Comparison of ENCODE assay signal across 8 cellular contexts in the genomic region with DNA sequence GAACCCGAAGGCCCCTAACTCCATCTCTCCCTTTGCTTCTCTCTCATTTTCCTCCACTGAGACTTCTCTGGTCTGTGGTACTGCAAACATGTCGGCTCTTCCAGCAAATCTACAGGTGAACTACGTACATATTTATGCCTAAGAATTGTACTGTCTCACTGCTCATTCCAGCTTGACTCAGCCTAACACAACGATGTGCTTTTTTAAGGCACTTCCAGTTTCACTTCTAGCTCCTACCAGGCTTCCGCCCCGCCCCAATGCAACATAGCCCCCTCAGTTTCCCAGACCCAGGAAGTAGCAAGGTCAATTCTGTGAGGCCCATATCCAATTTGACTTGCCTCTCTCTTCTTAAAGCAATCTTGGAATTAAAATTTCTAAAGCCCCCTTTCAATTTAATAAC.
A peak's percentile ranks its signal among the peaks of the same experiment; 100 is the strongest.
DNase-seq lines count a peak whose midpoint lies in the region; ATAC-seq, FAIRE-seq and TF ChIP-seq lines count a peak whose summit lies in the region.

No MANE protein-coding gene starts in this region.

- peak overlapping the region; percentile 41 to 48 for H3K9ac ChIP-seq in colonic mucosa (ENCODE audit: low read depth in 2 of 2, low read length in 2 of 2)

- intact Hi-C loops in colonic mucosa (cut with DNase I) = no loop called here

- ATAC-seq in HG03460 (IDR thresholded peaks at IDR 0.05; ENCODE audit: unreplicated experiment) (peak; percentile 87), WTC11 (no peak)
- peak; percentile 99 for ATAC-seq in stimulated activated naive CD8-positive, alpha-beta T cell treated with anti-CD3 and anti-CD28 coated beads, Interleukin-15, amount 100 ng/mL, for 72 hours

- no peaks in the 10 kb centered on the region for H3K9me3 ChIP-seq in colonic mucosa

- POLR2A ChIA-PET in WTC11 (lab: Charles Lee) = interaction anchor here (0.6 kb wide), 1 partner anchor 111 kb away, joined by 3 read pairs; no protein-coding TSS in a partner anchor

- H3K27ac Mint-ChIP-seq in WTC11 = peak overlapping the region; percentile 85
- H3K27ac Mint-ChIP-seq in stimulated activated naive CD8-positive, alpha-beta T cell treated with anti-CD3 and anti-CD28 coated beads, Interleukin-15, amount 100 ng/mL, for 72 hours = peak overlapping the region; percentile 81 to 96

- H2AFZ ChIP-seq in ACC112 (ENCODE audit: low read length, unreplicated experiment) = peak overlapping the region; percentile 94

- TF ChIP-seq CTCF in WTC11 (IDR thresholded peaks at IDR 0.05) (no peak), colonic mucosa (IDR thresholded peaks at IDR 0.05) (no peak)

- H3K4me1 ChIP-seq in ACC112 (ENCODE audit: control insufficient read depth, insufficient read depth, low read length, unreplicated experiment) = peaks cover 15% of the 10 kb centered on the region
- peaks cover 4% of the 10 kb centered on the region for H3K4me1 ChIP-seq in colonic mucosa

- H3K27me3 ChIP-seq in ACC112 (ENCODE audit: insufficient read depth, low read length) = no peaks in the 10 kb centered on the region
- H3K27me3 ChIP-seq in colonic mucosa = no peaks in the 10 kb centered on the region

- H3K27me3 Mint-ChIP-seq in WTC11 (ENCODE audit: low read depth) = no peaks in the 10 kb centered on the region
- no peaks in the 10 kb centered on the region for H3K27me3 Mint-ChIP-seq in stimulated activated naive CD8-positive, alpha-beta T cell treated with anti-CD3 and anti-CD28 coated beads, Interleukin-15, amount 100 ng/mL, for 72 hours

- no peak overlapping the region for H3K4me3 Mint-ChIP-seq in WTC11
- H3K4me3 Mint-ChIP-seq in stimulated activated naive CD8-positive, alpha-beta T cell treated with anti-CD3 and anti-CD28 coated beads, Interleukin-15, amount 100 ng/mL, for 72 hours = peak overlapping the region; percentile 80 to 86

- H3K4me1 Mint-ChIP-seq in WTC11 = peaks cover 18% of the 10 kb centered on the region
- peaks cover 38% of the 10 kb centered on the region for H3K4me1 Mint-ChIP-seq in stimulated activated naive CD8-positive, alpha-beta T cell treated with anti-CD3 and anti-CD28 coated beads, Interleukin-15, amount 100 ng/mL, for 72 hours

- H3K27ac ChIP-seq in ACC112 (ENCODE audit: low read depth, low read length) = peak overlapping the region; percentile 86
- H3K27ac ChIP-seq in colonic mucosa = peak overlapping the region; percentile 80

- H3K9me3 Mint-ChIP-seq in WTC11 = no peaks in the 10 kb centered on the region
- H3K9me3 Mint-ChIP-seq in stimulated activated naive CD8-positive, alpha-beta T cell treated with anti-CD3 and anti-CD28 coated beads, Interleukin-15, amount 100 ng/mL, for 72 hours = no peaks in the 10 kb centered on the region

- H3K36me3 ChIP-seq in ACC112 (ENCODE audit: insufficient read depth, low read length) (no peaks in the 10 kb centered on the region), colonic mucosa (no peaks in the 10 kb centered on the region)

- DNase-seq in GM19239 (ENCODE audit: insufficient read length, low spot score) = peak; percentile 86
- DNase-seq in WTC11 (ENCODE audit: low spot score) = no peak
- DNase-seq in colonic mucosa = peak; percentile 65
- DNase-seq in midbrain (lab: John Stamatoyannopoulos, UW) = peak; percentile 31
- DNase-seq in stimulated activated naive CD8-positive, alpha-beta T cell treated with anti-CD3 and anti-CD28 coated beads, Interleukin-15, amount 100 ng/mL, for 72 hours = peak; percentile 50 to 68
- no peak for DNase-seq in HUDEP-2 (lab: John Stamatoyannopoulos, UW; ENCODE audit: unreplicated experiment in 76 of 76)

- H3K4me3 ChIP-seq in ACC112 (ENCODE audit: low read depth, low read length) = peak overlapping the region; percentile 79
- peak overlapping the region; percentile 15 for H3K4me3 ChIP-seq in colonic mucosa

- CTCF ChIA-PET in WTC11 (lab: Charles Lee) = interaction anchor here (0.6 kb wide), 1 partner anchor 55 kb away, joined by 3 read pairs; no protein-coding TSS in a partner anchor

- 0 out of 2 replicates have a peak, but pooled peaks cover 4% of the 10 kb centered on the region for H3K36me3 Mint-ChIP-seq in WTC11

- peaks cover 52% of the 10 kb centered on the region for H3K79me2 ChIP-seq in ACC112 (ENCODE audit: control insufficient read depth, insufficient read depth, low read length, unreplicated experiment)

- peak; percentile 98 for FAIRE-seq in GM19239 (lab: Jason Lieb, UNC)

TF ChIP-seq in WTC11, 78 proteins besides CTCF, POLR2A, EP300 and RAD21:
- TF ChIP-seq FOXJ3 (CRISPR knock-in tag; IDR thresholded peaks at IDR 0.05; ENCODE audit: borderline replicate concordance) (no peak), JUN (CRISPR knock-in tag; IDR thresholded peaks at IDR 0.05) (no peak), OVOL2 (CRISPR knock-in tag; IDR thresholded peaks at IDR 0.05; ENCODE audit: borderline replicate concordance) (no peak), ZNF671 (CRISPR knock-in tag; IDR thresholded peaks at IDR 0.05) (no peak), ZNF263 (CRISPR knock-in tag; IDR thresholded peaks at IDR 0.05; ENCODE audit: low read depth) (no peak), FOXP1 (CRISPR knock-in tag; IDR thresholded peaks at IDR 0.05; ENCODE audit: borderline replicate concordance) (no peak), TP53 (CRISPR knock-in tag; IDR thresholded peaks at IDR 0.05) (no peak)
- TF ChIP-seq, protein P1, sequence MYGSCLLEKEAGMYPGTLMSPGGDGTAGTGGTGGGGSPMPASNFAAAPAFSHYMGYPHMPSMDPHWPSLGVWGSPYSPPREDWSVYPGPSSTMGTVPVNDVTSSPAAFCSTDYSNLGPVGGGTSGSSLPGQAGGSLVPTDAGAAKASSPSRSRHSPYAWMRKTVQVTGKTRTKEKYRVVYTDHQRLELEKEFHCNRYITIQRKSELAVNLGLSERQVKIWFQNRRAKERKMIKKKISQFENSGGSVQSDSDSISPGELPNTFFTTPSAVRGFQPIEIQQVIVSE (CRISPR knock-in tag; IDR thresholded peaks at IDR 0.05; ENCODE audit: borderline replicate concordance) = no peak
- TF ChIP-seq, protein P2, sequence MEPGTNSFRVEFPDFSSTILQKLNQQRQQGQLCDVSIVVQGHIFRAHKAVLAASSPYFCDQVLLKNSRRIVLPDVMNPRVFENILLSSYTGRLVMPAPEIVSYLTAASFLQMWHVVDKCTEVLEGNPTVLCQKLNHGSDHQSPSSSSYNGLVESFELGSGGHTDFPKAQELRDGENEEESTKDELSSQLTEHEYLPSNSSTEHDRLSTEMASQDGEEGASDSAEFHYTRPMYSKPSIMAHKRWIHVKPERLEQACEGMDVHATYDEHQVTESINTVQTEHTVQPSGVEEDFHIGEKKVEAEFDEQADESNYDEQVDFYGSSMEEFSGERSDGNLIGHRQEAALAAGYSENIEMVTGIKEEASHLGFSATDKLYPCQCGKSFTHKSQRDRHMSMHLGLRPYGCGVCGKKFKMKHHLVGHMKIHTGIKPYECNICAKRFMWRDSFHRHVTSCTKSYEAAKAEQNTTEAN (CRISPR knock-in tag; IDR thresholded peaks at IDR 0.05) = no peak
- TF ChIP-seq, protein P3, sequence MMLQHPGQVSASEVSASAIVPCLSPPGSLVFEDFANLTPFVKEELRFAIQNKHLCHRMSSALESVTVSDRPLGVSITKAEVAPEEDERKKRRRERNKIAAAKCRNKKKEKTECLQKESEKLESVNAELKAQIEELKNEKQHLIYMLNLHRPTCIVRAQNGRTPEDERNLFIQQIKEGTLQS (CRISPR knock-in tag; conservative IDR thresholded peaks at IDR 0.05) = no peak
TF ChIP-seq in WTC11: peak in this region for 0.

Comparison
In these comparisons a context has a peak if more than half of its experiments do, and no peak if none do; other contexts are left out.
1. DNase-seq: peak in GM19239 (single experiment), colonic mucosa (single experiment), midbrain (single experiment) and stimulated activated naive CD8-positive, alpha-beta T cell treated with anti-CD3 and anti-CD28 coated beads, Interleukin-15, amount 100 ng/mL, for 72 hours (2 of 2); none in WTC11 (single experiment) and HUDEP-2 (0 of 76).